Comparison of ENCODE assay signal across 8 cellular contexts in the genomic region with DNA sequence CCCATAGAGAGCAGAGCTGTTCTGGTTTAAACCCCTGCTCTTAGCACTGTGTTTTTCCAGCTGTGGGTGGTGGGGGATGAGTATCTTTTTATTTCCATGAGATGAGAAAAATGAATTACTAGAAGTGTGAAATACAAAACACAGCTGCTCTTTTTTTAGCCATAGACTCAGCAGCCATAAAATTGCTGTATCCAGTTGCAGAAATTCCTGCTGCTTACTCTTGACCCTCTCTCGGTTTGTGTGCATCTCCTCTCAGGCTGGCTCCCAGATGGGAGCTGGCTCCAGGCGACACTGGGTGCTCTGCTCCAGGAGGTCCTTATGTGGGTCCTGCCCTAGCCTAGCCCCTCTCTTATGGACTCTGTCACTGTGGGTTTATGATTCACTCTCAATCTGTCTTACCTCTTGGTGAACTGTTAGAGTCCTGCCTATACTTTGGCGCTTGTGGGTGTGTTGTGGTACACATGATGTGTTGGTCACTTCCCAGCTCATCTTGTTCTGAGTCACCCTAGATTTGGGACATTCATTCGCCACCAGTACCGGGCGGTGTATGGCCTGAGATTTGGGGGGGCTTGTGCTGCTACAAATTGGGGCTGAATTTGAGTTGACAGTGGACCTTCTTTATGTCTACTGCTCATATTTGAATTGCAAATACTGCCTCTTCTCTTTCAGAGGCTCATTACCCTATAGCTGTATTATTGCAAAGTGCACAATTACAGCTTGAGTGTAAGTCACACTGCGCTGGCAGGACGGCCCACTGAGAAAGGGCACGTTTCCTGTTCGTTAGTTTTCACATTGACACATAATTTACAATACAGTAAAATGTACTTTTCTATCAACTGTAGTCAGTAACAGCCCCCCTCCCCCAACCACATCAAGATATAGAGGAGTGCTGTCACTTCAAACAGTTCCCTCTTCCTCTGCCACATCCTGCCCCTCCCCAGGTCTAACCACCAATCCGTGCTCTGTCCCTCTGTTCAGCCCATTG.
DNase-seq lines count a peak whose midpoint lies in the region; ATAC-seq and TF ChIP-seq lines count a peak whose summit lies in the region.

No MANE protein-coding gene starts in this region.

- CTCF ChIA-PET in HEK293T (lab: Yijun Ruan, JAX): no interaction called here

- peak; percentile 43 for DNase-seq in activated CD4-positive, alpha-beta T cell treated with anti-CD3 and anti-CD28 coated beads for 1 hour
- DNase-seq in effector CD8-positive, alpha-beta T cell (lab: John Stamatoyannopoulos, UW): peak; percentile 44
- DNase-seq in stimulated activated CD4-positive, alpha-beta T cell treated with anti-CD3 and anti-CD28 coated beads, Interleukin-15, amount 100 ng/mL, for 1 hour (ENCODE audit: low read depth in 1 of 2, low spot score in 1 of 2): peak; percentile 14 to 40
- DNase-seq in DMS153 (lab: John Stamatoyannopoulos, UW): no peak
- no peak for DNase-seq in HEK293T (ENCODE audit: extremely low spot score)
- DNase-seq in middle frontal gyrus (ENCODE audit: extremely low spot score, low spot score): no peak

- ATAC-seq in GM18508 (IDR thresholded peaks at IDR 0.05; ENCODE audit: insufficient read depth, unreplicated experiment): peak; percentile 48
- ATAC-seq in HG03378 (IDR thresholded peaks at IDR 0.05; ENCODE audit: unreplicated experiment): peak; percentile 68

- POLR2A ChIA-PET in HEK293T (lab: Yijun Ruan, JAX): no interaction called here

TF ChIP-seq in HEK293T, 16 proteins besides CTCF, POLR2A, EP300 and RAD21:
- no peak for TF ChIP-seq BHLHE40 (IDR thresholded peaks at IDR 0.05; ENCODE audit: borderline replicate concordance)
- no peak for TF ChIP-seq FOXM1 (IDR thresholded peaks at IDR 0.05; ENCODE audit: borderline replicate concordance)
- TF ChIP-seq SP1 (IDR thresholded peaks at IDR 0.05): no peak
- TF ChIP-seq ELF4 (IDR thresholded peaks at IDR 0.05): no peak
- TF ChIP-seq FOXA1 (IDR thresholded peaks at IDR 0.05): no peak
- no peak for TF ChIP-seq LEF1 (IDR thresholded peaks at IDR 0.05; ENCODE audit: borderline replicate concordance)
- no peak for TF ChIP-seq TARDBP (IDR thresholded peaks at IDR 0.05)
- no peak for TF ChIP-seq HDGF (IDR thresholded peaks at IDR 0.05; ENCODE audit: borderline replicate concordance)
- TF ChIP-seq FOXK2 (IDR thresholded peaks at IDR 0.05): no peak
- TF ChIP-seq ARNT (IDR thresholded peaks at IDR 0.05): no peak
- TF ChIP-seq L3MBTL2 (conservative IDR thresholded peaks at IDR 0.05): no peak

Comparison
In these comparisons a context has a peak if more than half of its experiments do, and no peak if none do; other contexts are left out.
1. DNase-seq: peak in activated CD4-positive, alpha-beta T cell treated with anti-CD3 and anti-CD28 coated beads for 1 hour (single experiment), effector CD8-positive, alpha-beta T cell (single experiment) and stimulated activated CD4-positive, alpha-beta T cell treated with anti-CD3 and anti-CD28 coated beads, Interleukin-15, amount 100 ng/mL, for 1 hour (2 of 2); none in DMS153 (single experiment), HEK293T (single experiment) and middle frontal gyrus (single experiment).